1 cellular context compared by ENCODE assay signal in genomic region chr11:9314291-9315077, GRCh38.
A peak's percentile ranks its signal among the peaks of the same experiment; 100 is the strongest.
TF ChIP-seq lines count a peak whose summit lies in the region.

TSS of gene TMEM41B (minus strand) at chr11:9314593. CDS start at chr11:9314441, 152 bp downstream.

TF ChIP-seq in HepG2, 621 proteins besides CTCF, POLR2A, EP300 and RAD21 (continued from another document and continues in another):
- TF ChIP-seq E2F1 (CRISPR knock-in tag; IDR thresholded peaks at IDR 0.05) (peak; percentile 94), GATAD2A (CRISPR knock-in tag; IDR thresholded peaks at IDR 0.05) (peak; percentile 68; the same call in 1 of the 2 replicates), ZNF432 (CRISPR knock-in tag; IDR thresholded peaks at IDR 0.05; ENCODE audit: borderline replicate concordance) (no peak), NR2F1 (CRISPR knock-in tag; IDR thresholded peaks at IDR 0.05) (peak; percentile 30 to 39; a peak in 2 of 4 replicates), GABPA (IDR thresholded peaks at IDR 0.05; ENCODE audit: low read depth, low read length) (peak; percentile 77), GABPA (CRISPR knock-in tag; IDR thresholded peaks at IDR 0.05; ENCODE audit: low read depth) (peak; percentile 93), RCOR2 (CRISPR knock-in tag; IDR thresholded peaks at IDR 0.05) (no peak), NONO (IDR thresholded peaks at IDR 0.05) (no peak), NONO (CRISPR knock-in tag; conservative IDR thresholded peaks at IDR 0.05) (peak; percentile 63; the same call in 1 of the 2 replicates), GATAD1 (CRISPR knock-in tag; IDR thresholded peaks at IDR 0.05) (peak; percentile 78), HNRNPUL1 (IDR thresholded peaks at IDR 0.05; ENCODE audit: low read depth, low read length) (no peak), ZNF564 (CRISPR knock-in tag; IDR thresholded peaks at IDR 0.05) (peak; percentile 84), HMG20B (CRISPR knock-in tag; conservative IDR thresholded peaks at IDR 0.05) (0 out of 2 replicates have a peak, but pooled peaks have one; percentile 9), ZNF768 (CRISPR knock-in tag; IDR thresholded peaks at IDR 0.05) (peak; percentile 29), ZNF496 (CRISPR knock-in tag; IDR thresholded peaks at IDR 0.05; ENCODE audit: insufficient replicate concordance) (no peak), ZNF775 (CRISPR knock-in tag; IDR thresholded peaks at IDR 0.05; ENCODE audit: borderline replicate concordance) (no peak), ZC3H13 (CRISPR knock-in tag; IDR thresholded peaks at IDR 0.05) (no peak), ZNF367 (CRISPR knock-in tag; IDR thresholded peaks at IDR 0.05; ENCODE audit: borderline replicate concordance) (0 out of 2 replicates have a peak, but pooled peaks have one; percentile 22), MXD3 (CRISPR knock-in tag; IDR thresholded peaks at IDR 0.05) (peak; percentile 62; the same call in 1 of the 2 replicates), GATA4 (IDR thresholded peaks at IDR 0.05; ENCODE audit: borderline replicate concordance, low read depth) (peak; percentile 68), SMAD3 (CRISPR knock-in tag; IDR thresholded peaks at IDR 0.05) (0 out of 2 replicates have a peak, but pooled peaks have one; percentile 2), ATF6 (CRISPR knock-in tag; conservative IDR thresholded peaks at IDR 0.05) (no peak), MIER2 (CRISPR knock-in tag; IDR thresholded peaks at IDR 0.05) (0 out of 2 replicates have a peak, but pooled peaks have one; percentile 9), KDM5A (IDR thresholded peaks at IDR 0.05; ENCODE audit: borderline replicate concordance, low read length) (no peak), ZNF879 (CRISPR knock-in tag; IDR thresholded peaks at IDR 0.05) (no peak), TCF7L2 (IDR thresholded peaks at IDR 0.05; ENCODE audit: low read depth, low read length) (no peak), PHF8 (CRISPR knock-in tag; IDR thresholded peaks at IDR 0.05) (peak; percentile 88), MTA1 (CRISPR knock-in tag; IDR thresholded peaks at IDR 0.05; ENCODE audit: borderline replicate concordance) (peak; percentile 50; the same call in 1 of the 2 replicates), SMYD3 (CRISPR knock-in tag; IDR thresholded peaks at IDR 0.05) (peak; percentile 63; the same call in 1 of the 2 replicates), PHF20 (CRISPR knock-in tag; IDR thresholded peaks at IDR 0.05) (peak; percentile 74), PITX1 (CRISPR knock-in tag; IDR thresholded peaks at IDR 0.05) (peak; percentile 67; the same call in 1 of the 2 replicates), ZBTB34 (CRISPR knock-in tag; IDR thresholded peaks at IDR 0.05) (no peak), ZNF749 (CRISPR knock-in tag; IDR thresholded peaks at IDR 0.05; ENCODE audit: borderline replicate concordance) (no peak; the same call in 1 of the 2 replicates), CEBPZ (IDR thresholded peaks at IDR 0.05; ENCODE audit: low read length) (no peak), ZNF841 (CRISPR knock-in tag; IDR thresholded peaks at IDR 0.05; ENCODE audit: borderline replicate concordance) (no peak), ZNF737 (CRISPR knock-in tag; IDR thresholded peaks at IDR 0.05; ENCODE audit: borderline replicate concordance) (no peak), ASH2L (IDR thresholded peaks at IDR 0.05; ENCODE audit: insufficient read length, low read depth, low read length) (peak; percentile 92), MAFK (conservative IDR thresholded peaks at IDR 0.05 in 1 of 2, IDR thresholded peaks at IDR 0.05 in 1 of 2; ENCODE audit: low read length in 2 of 2) (peak; percentile 68 to 69), RFXANK (CRISPR knock-in tag; IDR thresholded peaks at IDR 0.05) (no peak; the same call in 1 of the 2 replicates), ZNF615 (CRISPR knock-in tag; IDR thresholded peaks at IDR 0.05; ENCODE audit: borderline replicate concordance) (peak; percentile 68; the same call in 1 of the 2 replicates), MED8 (CRISPR knock-in tag; IDR thresholded peaks at IDR 0.05; ENCODE audit: insufficient replicate concordance) (no peak), ARNTL (CRISPR knock-in tag; IDR thresholded peaks at IDR 0.05) (peak; percentile 50; the same call in 1 of the 2 replicates), ZNF781 (CRISPR knock-in tag; IDR thresholded peaks at IDR 0.05; ENCODE audit: borderline replicate concordance, not compliant biosample characterization) (no peak), HIC2 (CRISPR knock-in tag; IDR thresholded peaks at IDR 0.05; ENCODE audit: low read depth) (0 out of 2 replicates have a peak, but pooled peaks have one; percentile 38), SATB2 (CRISPR knock-in tag; IDR thresholded peaks at IDR 0.05) (peak; percentile 69; the same call in 1 of the 2 replicates), SIX1 (CRISPR knock-in tag; IDR thresholded peaks at IDR 0.05; ENCODE audit: borderline replicate concordance) (no peak), POGZ (CRISPR knock-in tag; IDR thresholded peaks at IDR 0.05) (peak; percentile 83), SYNCRIP (IDR thresholded peaks at IDR 0.05; ENCODE audit: insufficient read depth, low read depth, low read length) (no peak), MTF2 (CRISPR knock-in tag; IDR thresholded peaks at IDR 0.05; ENCODE audit: borderline replicate concordance) (no peak), ZKSCAN1 (IDR thresholded peaks at IDR 0.05; ENCODE audit: low read length) (no peak), TFDP1 (CRISPR knock-in tag; IDR thresholded peaks at IDR 0.05; ENCODE audit: borderline replicate concordance) (peak; percentile 52; the same call in 1 of the 2 replicates), NRL (CRISPR knock-in tag; IDR thresholded peaks at IDR 0.05; ENCODE audit: borderline replicate concordance) (peak; percentile 77), FOXO1 (CRISPR knock-in tag; IDR thresholded peaks at IDR 0.05) (no peak; the same call in 1 of the 2 replicates), YEATS4 (CRISPR knock-in tag; IDR thresholded peaks at IDR 0.05; ENCODE audit: borderline replicate concordance) (peak; percentile 69), E2F2 (CRISPR knock-in tag; IDR thresholded peaks at IDR 0.05; ENCODE audit: borderline replicate concordance) (no peak), ZNF660 (CRISPR knock-in tag; IDR thresholded peaks at IDR 0.05; ENCODE audit: borderline replicate concordance, low read depth) (no peak), HIVEP1 (CRISPR knock-in tag; IDR thresholded peaks at IDR 0.05) (0 out of 2 replicates have a peak, but pooled peaks have one; percentile 44), CEBPG (CRISPR knock-in tag; IDR thresholded peaks at IDR 0.05) (peak; percentile 52), HOXA7 (CRISPR knock-in tag; IDR thresholded peaks at IDR 0.05) (no peak), ZMYM4 (CRISPR knock-in tag; IDR thresholded peaks at IDR 0.05) (peak; percentile 92), ZNF230 (CRISPR knock-in tag; IDR thresholded peaks at IDR 0.05) (peak; percentile 29; the same call in 1 of the 2 replicates), IRF1 (CRISPR knock-in tag; IDR thresholded peaks at IDR 0.05; ENCODE audit: low read depth) (no peak), MAFG (CRISPR knock-in tag; IDR thresholded peaks at IDR 0.05) (no peak), SNRNP70 (IDR thresholded peaks at IDR 0.05; ENCODE audit: low read depth, low read length) (no peak), ZNF616 (CRISPR knock-in tag; IDR thresholded peaks at IDR 0.05; ENCODE audit: low read depth) (0 out of 2 replicates have a peak, but pooled peaks have one; percentile 23)
